11 cellular contexts compared by ENCODE assay signal in the genomic region with DNA sequence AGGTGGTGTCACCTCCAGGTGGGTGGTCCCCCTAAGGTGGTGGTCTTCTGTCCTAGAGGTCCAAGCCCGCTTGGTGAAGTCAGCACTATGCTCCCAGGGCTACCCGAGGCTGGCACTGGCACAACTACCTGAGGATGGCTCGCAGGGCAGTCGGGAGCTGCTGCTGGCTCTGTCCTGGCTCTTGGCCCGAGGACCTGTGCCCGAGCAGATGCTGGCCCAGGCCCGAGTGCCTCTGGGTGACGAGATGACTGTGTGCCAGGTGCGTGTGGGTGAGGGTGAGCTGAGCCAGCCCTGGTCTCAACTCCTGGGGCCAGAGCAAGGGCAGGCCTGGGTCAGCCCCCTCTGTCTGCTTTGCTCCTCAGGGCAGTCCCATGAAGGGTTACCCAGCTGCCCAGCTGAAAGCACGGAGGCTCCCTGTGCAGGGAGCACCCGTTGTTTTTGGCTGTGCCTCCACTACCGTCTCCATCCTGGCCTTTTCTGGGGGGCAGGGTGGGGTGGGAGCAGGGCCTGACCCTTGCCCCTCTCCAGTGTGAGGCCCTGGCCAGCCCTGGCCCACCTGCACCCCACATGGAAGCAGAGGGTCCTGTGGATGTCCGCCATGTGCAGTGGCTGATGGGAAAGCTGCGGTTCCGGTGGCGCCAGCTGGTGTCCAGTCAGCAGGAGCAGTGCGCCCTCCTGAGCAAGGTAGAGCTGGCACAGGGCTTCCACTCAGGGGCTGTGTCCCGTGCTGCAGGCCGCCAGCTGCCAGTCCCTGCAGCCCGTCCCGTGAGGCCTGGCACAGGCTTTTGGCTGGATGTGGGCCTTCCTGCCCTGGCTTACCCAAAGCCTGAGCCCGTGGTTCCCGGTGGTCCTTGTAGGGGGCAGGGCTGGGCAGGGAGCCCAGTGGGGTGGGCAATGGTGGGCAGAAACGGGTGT. TPM values are rescaled to one million over a fixed set of nuclear protein-coding genes. Genes with fewer than 3 reads are reported as not detected.
A peak's percentile ranks its signal among the peaks of the same experiment; 100 is the strongest.
DNase-seq lines count a peak whose midpoint lies in the region; ATAC-seq and TF ChIP-seq lines count a peak whose summit lies in the region.
"Had no signal": no experiment of that assay in that cellular context is flagged by ENCODE, and none has a peak within 500 bp of the region (broad histone marks: within the 10 kb centered on the region; RNA-seq: fewer than 3 reads in every experiment).

No MANE protein-coding gene starts in this region.

- 17% methylated on average over 9 of the region's 24 CpGs for WGBS in mammary epithelial cell (ENCODE audit: low coverage, missing lambda C conversion rate)

- H4K20me1 ChIP-seq in BLaER1 treated with 17β-estradiol and CSF1 and Interleukin-3, amounts not matched to agents 10 nM and 100 nM, result peaks cover 0 to 55% (median 17%) of the 10 kb centered on the region in 11 experiments; a peak in 16 of 22 replicates
- no peaks in the 10 kb centered on the region for H4K20me1 ChIP-seq in mammary epithelial cell (ENCODE audit: insufficient read depth, low read length)

- CTCF ChIA-PET in mammary epithelial cell (lab: Charles Lee; ENCODE audit: low non-redundant PET), result no interaction called here

- H2AFZ ChIP-seq in mammary epithelial cell (ENCODE audit: low read depth, low read length), result no peak overlapping the region

- no peaks in the 10 kb centered on the region for H3K9me3 Mint-ChIP-seq in natural killer cell

- in situ Hi-C loops in mammary epithelial cell (cut with MboI; ENCODE audit: low sequenced_read_pairs in 2 of 2), result no loop called here

- peaks cover 2 to 16% (median 14%) of the 10 kb centered on the region in 11 experiments for H3K27me3 ChIP-seq in BLaER1 treated with 17β-estradiol and CSF1 and Interleukin-3, amounts not matched to agents 10 nM and 100 nM
- no peaks in the 10 kb centered on the region for H3K27me3 ChIP-seq in mammary epithelial cell (ENCODE audit: insufficient read depth, low read length)
- H3K27me3 ChIP-seq: cardiac muscle cell, Peyer's patch, upper lobe of left lung had no signal

- DNase-seq in mammary epithelial cell (no peak), natural killer cell (no peak), putamen (ENCODE audit: low spot score) (no peak)

- peaks cover 21 to 40% (median 33%) of the 10 kb centered on the region in 10 experiments for H3K4me1 ChIP-seq in BLaER1 treated with 17β-estradiol and CSF1 and Interleukin-3, amounts not matched to agents 10 nM and 100 nM
- peaks cover 25% of the 10 kb centered on the region for H3K4me1 ChIP-seq in mammary epithelial cell (ENCODE audit: insufficient read depth, low read length)

- peak overlapping the region; percentile 90 for H3K4me3 Mint-ChIP-seq in natural killer cell

- peak overlapping the region in 9 of 10 experiments; percentile 74 to 89 (median 84); a peak in 13 of 20 replicates for H3K4me3 ChIP-seq in BLaER1 treated with 17β-estradiol and CSF1 and Interleukin-3, amounts not matched to agents 10 nM and 100 nM
- H3K4me3 ChIP-seq in mammary epithelial cell (replicated peaks in 1 of 3; ENCODE audit: insufficient read depth in 1 of 3, low read depth in 2 of 3, low read length in 3 of 3), result peak overlapping the region in 2 of 3 experiments; percentile 27 to 77

- peak overlapping the region in 6 of 11 experiments; percentile 8 to 90 (median 22); a peak in 5 of 22 replicates for H3K9ac ChIP-seq in BLaER1 treated with 17β-estradiol and CSF1 and Interleukin-3, amounts not matched to agents 10 nM and 100 nM
- no peak overlapping the region for H3K9ac ChIP-seq in mammary epithelial cell (ENCODE audit: insufficient read depth, low read length)

- peaks cover 18 to 39% of the 10 kb centered on the region in 2 donors for H3K4me1 Mint-ChIP-seq in natural killer cell

- intact Hi-C loops in mammary epithelial cell (cut with micrococcal nuclease) (loop anchor here (5.0 kb wide), 2 partner anchors 60 to 400 kb away; no protein-coding TSS in a partner anchor), natural killer cell (cut with micrococcal nuclease) (loop anchor here (5.0 kb wide), 2 partner anchors 35 to 95 kb away; partner anchors contain the start of genes TEX22 and TMEM121)

- dilution Hi-C loops in mammary epithelial cell (cut with HindIII; ENCODE audit: low sequenced_read_pairs), result no loop called here

- no peaks in the 10 kb centered on the region for H3K27me3 Mint-ChIP-seq in natural killer cell (ENCODE audit: low read depth in 2 of 2)

- TF ChIP-seq CTCF in mammary epithelial cell (conservative IDR thresholded peaks at IDR 0.05 in 1 of 2, IDR thresholded peaks at IDR 0.05 in 1 of 2; ENCODE audit: extremely low read depth in 1 of 2, insufficient read depth in 1 of 2, low read depth in 1 of 2, low read length in 2 of 2), result no peak
- no peak for TF ChIP-seq CTCF in natural killer cell (IDR thresholded peaks at IDR 0.05)

- H3K27ac ChIP-seq in BLaER1 treated with 17β-estradiol and CSF1 and Interleukin-3, amounts not matched to agents 10 nM and 100 nM, result no peak overlapping the region; a peak in 2 of 22 replicates
- H3K27ac ChIP-seq in KOPT-K1 (ENCODE audit: low read depth, low read length, poor library complexity, severe bottlenecking), result peak overlapping the region; percentile 82
- H3K27ac ChIP-seq in mammary epithelial cell (ENCODE audit: insufficient read depth, low read depth, low read length), result no peak overlapping the region

- no peak for ATAC-seq in natural killer cell
- ATAC-seq in GM21367 (IDR thresholded peaks at IDR 0.05; ENCODE audit: unreplicated experiment), result no peak
- ATAC-seq in HG02981 (IDR thresholded peaks at IDR 0.05; ENCODE audit: unreplicated experiment), result no peak
- no peak for ATAC-seq in GM21390 (IDR thresholded peaks at IDR 0.05; ENCODE audit: unreplicated experiment)

- no peaks in the 10 kb centered on the region for H3K9me3 ChIP-seq in BLaER1 treated with 17β-estradiol and CSF1 and Interleukin-3, amounts not matched to agents 10 nM and 100 nM (replicated peaks in 1 of 11)
- H3K9me3 ChIP-seq in KOPT-K1 (ENCODE audit: insufficient read depth, low read length, poor library complexity, severe bottlenecking) (no peaks in the 10 kb centered on the region), mammary epithelial cell (replicated peaks; ENCODE audit: insufficient read depth, low read length) (no peaks in the 10 kb centered on the region)
- H3K9me3 ChIP-seq: Peyer's patch, upper lobe of left lung had no signal

- H3K36me3 Mint-ChIP-seq in natural killer cell, result no peaks in the 10 kb centered on the region

- BruUV-seq in mammary epithelial cell (replicated peaks; lab: Mats Ljungman, UMichigan), result no TSS peak

- peaks cover 13% of the 10 kb centered on the region for H3K79me2 ChIP-seq in mammary epithelial cell (ENCODE audit: insufficient read depth, low read length)

- peak overlapping the region; percentile 34 to 96 (median 86); a peak in 20 of 22 replicates for H3K4me2 ChIP-seq in BLaER1 treated with 17β-estradiol and CSF1 and Interleukin-3, amounts not matched to agents 10 nM and 100 nM
- H3K4me2 ChIP-seq in mammary epithelial cell (ENCODE audit: insufficient read depth, low read depth, low read length), result peak overlapping the region; percentile 87

- peak overlapping the region; percentile 94 to 100 for H3K27ac Mint-ChIP-seq in natural killer cell

- peaks cover 0 to 33% (median 0%) of the 10 kb centered on the region in 11 experiments; a peak in 10 of 22 replicates for H3K36me3 ChIP-seq in BLaER1 treated with 17β-estradiol and CSF1 and Interleukin-3, amounts not matched to agents 10 nM and 100 nM
- peaks cover 25% of the 10 kb centered on the region; the same call in 1 of the 2 replicates for H3K36me3 ChIP-seq in KOPT-K1 (ENCODE audit: insufficient read depth, low read length)
- H3K36me3 ChIP-seq in mammary epithelial cell (ENCODE audit: insufficient read depth, low read length), result no peaks in the 10 kb centered on the region
- H3K36me3 ChIP-seq: cardiac muscle cell had no signal

RNA-seq across cellular contexts. Expression of gene TEDC1, which starts 1.3 kb away (rescaled TPM):
- total RNA-seq in mammary epithelial cell (10 to 100 TPM in 1 of 2 donors, 1 to 10 TPM in 1; 3.5 to 21.3 TPM), natural killer cell (100 to 1,000 TPM in 2 of 3 donors, 10 to 100 TPM in 1; 70.0 to 233 (median 112) TPM)
- 12.6 TPM for polyA plus RNA-seq in mammary epithelial cell
- polyA minus RNA-seq in mammary epithelial cell, result 2.1 TPM

RNA-seq across cellular contexts. Expression of gene CRIP1, which starts 5.6 kb away (rescaled TPM):
- total RNA-seq in mammary epithelial cell (under 1 TPM; 0.50 to 0.59 TPM), natural killer cell (100 to 1,000 TPM; 276 to 334 (median 290) TPM)
- 0.37 TPM for polyA plus RNA-seq in mammary epithelial cell
- polyA minus RNA-seq in mammary epithelial cell, result not detected

RNA-seq across cellular contexts. Expression of gene CRIP2, which starts 17.7 kb away (rescaled TPM):
- 100 to 1,000 TPM in 1 of 2 donors, 10 to 100 TPM in 1; 97.7 to 103 TPM for total RNA-seq in mammary epithelial cell
- 120 TPM for polyA plus RNA-seq in mammary epithelial cell
- 52.5 TPM for polyA minus RNA-seq in mammary epithelial cell
- total RNA-seq in natural killer cell, result 1 to 10 TPM; 1.7 to 4.6 (median 2.0) TPM

RNA-seq across cellular contexts. Expression of gene TMEM121, which starts 34.1 kb away (rescaled TPM):
- total RNA-seq in mammary epithelial cell, result 1 to 10 TPM; 2.2 to 6.0 TPM
- 1.9 TPM for polyA plus RNA-seq in mammary epithelial cell
- not detected for polyA minus RNA-seq in mammary epithelial cell
- total RNA-seq in natural killer cell, result under 1 TPM in 2 of 3 donors, not detected in 1; 0.54 to 0.80 TPM

Comparison
In these comparisons a context has a peak if more than half of its experiments do, and no peak if none do; other contexts are left out.
1. RNA of gene CRIP1, which starts 5.6 kb away (total RNA-seq): 276 to 334 TPM in natural killer cell; 0.50 to 0.59 TPM in mammary epithelial cell; every median in the first group is over 100 times any median in the second.
2. RNA of gene CRIP2, which starts 17.7 kb away (total RNA-seq): 97.7 to 103 TPM in mammary epithelial cell; 1.7 to 4.6 TPM in natural killer cell; every median in the first group is over 10 times any median in the second.